In the genomic region with DNA sequence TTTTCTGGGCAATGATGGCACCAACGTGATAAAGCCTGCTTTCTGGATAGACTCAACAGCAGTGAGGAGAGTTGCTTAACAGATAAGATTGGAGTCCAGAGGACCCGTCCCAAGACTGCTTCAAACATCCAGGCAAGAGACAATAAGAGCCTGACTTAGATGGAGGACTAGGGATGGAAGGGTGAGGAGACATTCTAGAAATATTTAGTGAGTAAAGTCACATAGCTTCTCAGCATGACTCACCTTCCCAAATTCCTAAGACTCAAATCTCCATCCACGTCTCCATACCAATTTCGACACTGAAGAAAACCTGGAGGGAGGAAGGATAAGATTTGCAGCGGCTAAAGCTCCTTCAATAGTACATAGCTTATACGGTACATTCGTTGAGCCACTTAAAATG, we compare ENCODE assay signal across 11 cellular contexts.
A peak's percentile ranks its signal among the peaks of the same experiment; 100 is the strongest.
DNase-seq lines count a peak whose midpoint lies in the region; ATAC-seq, FAIRE-seq and TF ChIP-seq lines count a peak whose summit lies in the region.
"Had no signal": no experiment of that assay in that cellular context is flagged by ENCODE, and none has a peak within 500 bp of the region (broad histone marks: within the 10 kb centered on the region; RNA-seq: fewer than 3 reads in every experiment).

No MANE protein-coding gene starts in this region.

- no peak overlapping the region for H3K9ac ChIP-seq in endothelial cell of umbilical vein (replicated peaks; ENCODE audit: extremely low read depth, insufficient read depth, low read length)

- H3K4me1 Mint-ChIP-seq in CD14-positive monocyte (peaks cover 92% of the 10 kb centered on the region), Calu3 (ENCODE audit: low read depth, unreplicated experiment) (no peaks in the 10 kb centered on the region)

- ATAC-seq in GM18907 (IDR thresholded peaks at IDR 0.05; ENCODE audit: unreplicated experiment) = no peak

- intact Hi-C loops in CD14-positive monocyte (cut with micrococcal nuclease) = no loop called here
- intact Hi-C loops in endothelial cell of umbilical vein (cut with micrococcal nuclease) = no loop called here
- intact Hi-C loops in Calu3 (cut with micrococcal nuclease; ENCODE audit: unreplicated experiment) = no loop called here

- DNase-seq in CD14-positive monocyte (ENCODE audit: low spot score) (no peak), RCC 7860 (ENCODE audit: low spot score) (peak; percentile 90), endothelial cell of umbilical vein (ENCODE audit: low read depth, low spot score) (no peak), Calu3 (no peak), activated T-cell treated with anti-CD3 and anti-CD28 coated beads for 4 hours (no peak), tibial nerve (ENCODE audit: low spot score in 2 of 2) (no peak)
- DNase-seq: NCI-H524; stimulated activated CD4-positive, alpha-beta T cell treated with anti-CD3 and anti-CD28 coated beads, Interleukin-2, amount 100 ng/mL, for 24 hours; T-helper 1 cell had no signal

- no peak overlapping the region for H2AFZ ChIP-seq in endothelial cell of umbilical vein (ENCODE audit: low read depth, low read length)

- 77 to 78% methylated on average over 7 of the region's 7 CpGs for WGBS in tibial nerve, 2 donors

- H4K20me1 ChIP-seq in endothelial cell of umbilical vein (replicated peaks; ENCODE audit: control insufficient read depth, extremely low read depth, insufficient read depth, low read length) = no peaks in the 10 kb centered on the region

- FAIRE-seq in RCC 7860 (lab: Jason Lieb, UNC) = peak; percentile 81
- FAIRE-seq in endothelial cell of umbilical vein (lab: Jason Lieb, UNC) = peak; percentile 35

- H3K27me3 ChIP-seq in endothelial cell of umbilical vein (ENCODE audit: control insufficient read depth in 2 of 2, insufficient read depth in 2 of 2, low read length in 2 of 2) (no peaks in the 10 kb centered on the region), neutrophil (no peaks in the 10 kb centered on the region), tibial nerve (no peaks in the 10 kb centered on the region)

- no peak for TF ChIP-seq EP300 in tibial nerve (IDR thresholded peaks at IDR 0.05)

- TF ChIP-seq POLR2A in endothelial cell of umbilical vein (IDR thresholded peaks at IDR 0.05; ENCODE audit: low read depth, low read length) = no peak
- TF ChIP-seq POLR2A in tibial nerve (IDR thresholded peaks at IDR 0.05) = no peak

- no TSS peak for BruUV-seq in endothelial cell of umbilical vein (replicated peaks; lab: Mats Ljungman, UMichigan)
- no TSS peak for BruUV-seq in Calu3 (replicated peaks; lab: Mats Ljungman, UMichigan)

- peak overlapping the region; percentile 24 for H3K4me2 ChIP-seq in endothelial cell of umbilical vein (ENCODE audit: insufficient read depth, low read length)

- H3K9me3 ChIP-seq in endothelial cell of umbilical vein (replicated peaks; ENCODE audit: control insufficient read depth, insufficient read depth, low read length) (no peaks in the 10 kb centered on the region), neutrophil (no peaks in the 10 kb centered on the region), tibial nerve (no peaks in the 10 kb centered on the region)

- TF ChIP-seq CTCF in CD14-positive monocyte (IDR thresholded peaks at IDR 0.05) (no peak), endothelial cell of umbilical vein (IDR thresholded peaks at IDR 0.05; ENCODE audit: extremely low read depth in 1 of 2, insufficient read depth in 1 of 2, low read depth in 1 of 2, low read length in 2 of 2) (no peak), neutrophil (IDR thresholded peaks at IDR 0.05) (no peak), Calu3 (IDR thresholded peaks at IDR 0.05; ENCODE audit: unreplicated experiment) (no peak), tibial nerve (IDR thresholded peaks at IDR 0.05) (no peak)

- POLR2A ChIA-PET in endothelial cell of umbilical vein (lab: Charles Lee) = no interaction called here

- H3K4me3 ChIP-seq in endothelial cell of umbilical vein (replicated peaks in 1 of 3; ENCODE audit: insufficient read depth in 1 of 3, low read depth in 1 of 3, low read length in 3 of 3) = no peak overlapping the region
- H3K4me3 ChIP-seq in neutrophil (ENCODE audit: low read depth in 1 of 2, low read length in 1 of 2) = no peak overlapping the region
- H3K4me3 ChIP-seq in tibial nerve = no peak overlapping the region

- no peaks in the 10 kb centered on the region for H3K79me2 ChIP-seq in endothelial cell of umbilical vein (ENCODE audit: control insufficient read depth, insufficient read depth, low read length)

- H3K36me3 Mint-ChIP-seq in CD14-positive monocyte (no peaks in the 10 kb centered on the region), Calu3 (ENCODE audit: insufficient read depth, unreplicated experiment) (no peaks in the 10 kb centered on the region)

- H3K9me3 Mint-ChIP-seq in CD14-positive monocyte (no peaks in the 10 kb centered on the region), Calu3 (ENCODE audit: low read depth, unreplicated experiment) (no peaks in the 10 kb centered on the region)

- dilution Hi-C loops in endothelial cell of umbilical vein (cut with MboI; ENCODE audit: extremely low pct_ligation_motif_present, low sequenced_read_pairs) = no loop called here

- H3K4me3 Mint-ChIP-seq in CD14-positive monocyte = peak overlapping the region in 1 of 2 donors; percentile 82
- no peak overlapping the region for H3K4me3 Mint-ChIP-seq in Calu3 (ENCODE audit: low read depth, unreplicated experiment)

- CTCF ChIA-PET in endothelial cell of umbilical vein (lab: Charles Lee) = interaction anchor here (0.8 to 1.2 kb wide), 3 partner anchors 21 to 219 kb away, joined by 3 to 4 read pairs (median 3); no protein-coding TSS in a partner anchor
- CTCF ChIA-PET in Calu3 (lab: Charles Lee) = no interaction called here

- H3K27ac ChIP-seq in endothelial cell of umbilical vein (ENCODE audit: insufficient read depth, low read depth, low read length) (no peak overlapping the region), neutrophil (peak overlapping the region; percentile 66), tibial nerve (no peak overlapping the region)

- no peaks in the 10 kb centered on the region for H3K9me1 ChIP-seq in endothelial cell of umbilical vein (replicated peaks; ENCODE audit: control insufficient read depth, extremely low read depth, insufficient read depth, low read length)

- no peaks in the 10 kb centered on the region for H3K36me3 ChIP-seq in endothelial cell of umbilical vein (ENCODE audit: control insufficient read depth in 2 of 2, extremely low read depth in 1 of 2, insufficient read depth in 2 of 2, low read length in 2 of 2)
- H3K36me3 ChIP-seq in neutrophil = no peaks in the 10 kb centered on the region
- H3K36me3 ChIP-seq in tibial nerve = no peaks in the 10 kb centered on the region

- peaks cover 0 to 6% (median 3%) of the 10 kb centered on the region in 3 donors for H3K27me3 Mint-ChIP-seq in CD14-positive monocyte (ENCODE audit: low read depth in 3 of 3)
- no peaks in the 10 kb centered on the region for H3K27me3 Mint-ChIP-seq in Calu3 (ENCODE audit: unreplicated experiment)

- H3K4me1 ChIP-seq in endothelial cell of umbilical vein (ENCODE audit: control insufficient read depth, extremely low read depth, insufficient read depth, low read length) (peaks cover 33% of the 10 kb centered on the region), neutrophil (ENCODE audit: control insufficient read depth in 1 of 2, insufficient read depth in 1 of 2, low read depth in 1 of 2, low read length in 1 of 2) (peaks cover 49 to 53% of the 10 kb centered on the region in 2 experiments), tibial nerve (peaks cover 0 to 31% (median 15%) of the 10 kb centered on the region in 4 donors)

- H3K27ac Mint-ChIP-seq in CD14-positive monocyte (peak overlapping the region; percentile 53 to 95 (median 93)), Calu3 (ENCODE audit: unreplicated experiment) (no peak overlapping the region)

TF ChIP-seq in endothelial cell of umbilical vein, 7 proteins besides CTCF, POLR2A, EP300 and RAD21:
- TF ChIP-seq MYC (IDR thresholded peaks at IDR 0.05; ENCODE audit: low read depth, low read length) = no peak
- TF ChIP-seq FOS (IDR thresholded peaks at IDR 0.05; ENCODE audit: borderline replicate concordance, insufficient read depth, low read length) = peak; percentile 30
- TF ChIP-seq JUN (IDR thresholded peaks at IDR 0.05; ENCODE audit: borderline replicate concordance, insufficient read depth, insufficient read length, low read depth) = peak; percentile 35
- TF ChIP-seq EZH2 (IDR thresholded peaks at IDR 0.05; ENCODE audit: borderline replicate concordance, low read depth, low read length, severe bottlenecking) = no peak
- no peak for TF ChIP-seq POLR2AphosphoS5 (IDR thresholded peaks at IDR 0.05; ENCODE audit: insufficient read depth, low read depth, low read length)
- TF ChIP-seq MAX (IDR thresholded peaks at IDR 0.05; ENCODE audit: insufficient read depth, insufficient read length) = no peak
